15 cellular contexts compared by ENCODE assay signal in the genomic region with DNA sequence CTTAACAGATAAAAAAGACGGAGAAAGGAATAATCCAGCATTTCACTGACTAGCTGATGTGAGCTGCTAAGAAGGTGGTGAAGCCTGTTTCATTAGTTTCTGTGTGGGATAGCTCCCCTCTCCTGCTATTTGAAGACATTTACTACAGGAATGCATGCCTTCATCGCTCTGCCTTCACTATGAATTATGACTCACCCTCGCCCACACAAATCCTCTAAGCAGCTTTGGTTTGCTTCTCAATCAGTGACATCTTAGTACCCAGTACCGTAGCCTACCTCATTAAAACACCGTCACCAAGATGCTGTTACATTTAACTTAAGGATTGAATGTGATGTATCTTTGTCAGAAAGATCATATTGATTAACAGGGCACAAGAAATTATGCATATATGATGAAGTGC.
A peak's percentile ranks its signal among the peaks of the same experiment; 100 is the strongest.
DNase-seq lines count a peak whose midpoint lies in the region; ATAC-seq and TF ChIP-seq lines count a peak whose summit lies in the region.
"Had no signal": no experiment of that assay in that cellular context is flagged by ENCODE, and none has a peak within 500 bp of the region (broad histone marks: within the 10 kb centered on the region; RNA-seq: fewer than 3 reads in every experiment).

No MANE protein-coding gene starts in this region.

- no peaks in the 10 kb centered on the region for H3F3A ChIP-seq in SK-N-SH (replicated peaks; ENCODE audit: insufficient read depth)

- TF ChIP-seq RAD21 in SK-N-SH (IDR thresholded peaks at IDR 0.05; ENCODE audit: low read length): no peak

- H3K27me3 ChIP-seq in SK-N-SH (ENCODE audit: insufficient read depth) (no peaks in the 10 kb centered on the region), HAP-1 (ENCODE audit: low read depth) (no peaks in the 10 kb centered on the region)

- H3K36me3 ChIP-seq in SK-N-SH (replicated peaks in 1 of 2; ENCODE audit: control insufficient read depth in 1 of 2, insufficient read depth in 2 of 2, low read length in 1 of 2) (no peaks in the 10 kb centered on the region), HAP-1 (replicated peaks) (no peaks in the 10 kb centered on the region)
- H3K36me3 ChIP-seq: sigmoid colon had no signal

- H3K4me1 Mint-ChIP-seq in brain: peaks cover 39% of the 10 kb centered on the region
- no peaks in the 10 kb centered on the region for H3K4me1 Mint-ChIP-seq in activated CD4-positive, alpha-beta memory T cell treated with anti-CD3 and anti-CD28 coated beads, Interleukin-2, amount 10 ng/mL, durations not matched to agents 7 days and 5 days

- no peak overlapping the region for H3K9ac ChIP-seq in SK-N-SH

- DNase-seq in SK-N-SH (no peak), renal cortical epithelial cell (ENCODE audit: low read depth) (peak; percentile 1), GDM1 (lab: John Stamatoyannopoulos, UW) (no peak), HAP-1 (ENCODE audit: low spot score in 2 of 2) (no peak)
- no peak for DNase-seq in activated CD4-positive, alpha-beta memory T cell treated with anti-CD3 and anti-CD28 coated beads, Interleukin-2, amount 10 ng/mL, durations not matched to agents 7 days and 5 days
- DNase-seq: activated CD4-positive, CD25-positive, alpha-beta regulatory T cell; activated T-cell treated with anti-CD3 and anti-CD28 coated beads, Interleukin-2, amount 50 U/mL, for 24 hours; NCI-H1105 treated with DMSO at 0.1 percent for 48 hours; OCI-M1; sigmoid colon; T-helper 1 cell had no signal

- TF ChIP-seq CTCF in SK-N-SH (IDR thresholded peaks at IDR 0.05) (no peak), brain (conservative IDR thresholded peaks at IDR 0.05) (no peak)

- H3K36me3 Mint-ChIP-seq in brain: no peaks in the 10 kb centered on the region
- no peaks in the 10 kb centered on the region for H3K36me3 Mint-ChIP-seq in activated CD4-positive, alpha-beta memory T cell treated with anti-CD3 and anti-CD28 coated beads, Interleukin-2, amount 10 ng/mL, durations not matched to agents 7 days and 5 days (ENCODE audit: low read depth)
- H3K36me3 Mint-ChIP-seq: IgD-negative memory B cell had no signal

- no peak overlapping the region for H3K27ac ChIP-seq in SK-N-SH (ENCODE audit: low read depth in 2 of 2, low read length in 1 of 2)
- H3K27ac ChIP-seq: sigmoid colon had no signal

- TF ChIP-seq EP300 in SK-N-SH (IDR thresholded peaks at IDR 0.05; ENCODE audit: borderline replicate concordance in 1 of 2, low read depth in 1 of 2, low read length in 1 of 2): no peak

- in situ Hi-C loops in HAP-1 (cut with MboI; ENCODE audit: low sequenced_read_pairs): no loop called here

- H3K27ac Mint-ChIP-seq in brain: peak overlapping the region in 3 of 5 experiments; percentile 10 to 90 (median 22)
- no peak overlapping the region for H3K27ac Mint-ChIP-seq in activated CD4-positive, alpha-beta memory T cell treated with anti-CD3 and anti-CD28 coated beads, Interleukin-2, amount 10 ng/mL, durations not matched to agents 7 days and 5 days
- H3K27ac Mint-ChIP-seq: activated T-cell treated with anti-CD3 and anti-CD28 coated beads, Interleukin-2, amount 50 U/mL, for 24 hours; IgD-negative memory B cell had no signal

- POLR2A ChIA-PET in SK-N-SH (lab: Yijun Ruan, JAX): no interaction called here
- POLR2A ChIA-PET in activated CD4-positive, alpha-beta memory T cell treated with anti-CD3 and anti-CD28 coated beads, Interleukin-2, amount 10 ng/mL, durations not matched to agents 7 days and 5 days (lab: Charles Lee): no interaction called here

- H3K9me3 ChIP-seq in SK-N-SH: no peaks in the 10 kb centered on the region
- H3K9me3 ChIP-seq in HAP-1: no peaks in the 10 kb centered on the region
- H3K9me3 ChIP-seq: sigmoid colon had no signal

- H3K9me3 Mint-ChIP-seq in brain: peaks cover 0 to 13% (median 4%) of the 10 kb centered on the region in 5 experiments
- H3K9me3 Mint-ChIP-seq in activated CD4-positive, alpha-beta memory T cell treated with anti-CD3 and anti-CD28 coated beads, Interleukin-2, amount 10 ng/mL, durations not matched to agents 7 days and 5 days: no peaks in the 10 kb centered on the region
- H3K9me3 Mint-ChIP-seq: activated T-cell treated with anti-CD3 and anti-CD28 coated beads, Interleukin-2, amount 50 U/mL, for 24 hours had no signal

- H3K79me2 ChIP-seq in SK-N-SH (ENCODE audit: insufficient read depth): no peaks in the 10 kb centered on the region

- H4K20me1 ChIP-seq in SK-N-SH (ENCODE audit: insufficient read depth): no peaks in the 10 kb centered on the region

- H3K27me3 Mint-ChIP-seq in brain: peaks cover 2% of the 10 kb centered on the region
- H3K27me3 Mint-ChIP-seq in activated CD4-positive, alpha-beta memory T cell treated with anti-CD3 and anti-CD28 coated beads, Interleukin-2, amount 10 ng/mL, durations not matched to agents 7 days and 5 days: peaks cover 2% of the 10 kb centered on the region

- CTCF ChIA-PET in SK-N-SH (lab: Yijun Ruan, JAX): no interaction called here
- CTCF ChIA-PET in activated CD4-positive, alpha-beta memory T cell treated with anti-CD3 and anti-CD28 coated beads, Interleukin-2, amount 10 ng/mL, durations not matched to agents 7 days and 5 days (lab: Charles Lee): no interaction called here

- H2AFZ ChIP-seq in SK-N-SH (ENCODE audit: low read depth): no peak overlapping the region

- no peak overlapping the region for H3K4me3 Mint-ChIP-seq in brain
- no peak overlapping the region for H3K4me3 Mint-ChIP-seq in activated CD4-positive, alpha-beta memory T cell treated with anti-CD3 and anti-CD28 coated beads, Interleukin-2, amount 10 ng/mL, durations not matched to agents 7 days and 5 days
- H3K4me3 Mint-ChIP-seq: activated T-cell treated with anti-CD3 and anti-CD28 coated beads, Interleukin-2, amount 50 U/mL, for 24 hours; IgD-negative memory B cell had no signal

- no peak overlapping the region for H3K4me2 ChIP-seq in SK-N-SH

- 16% methylated on average over 5 of the region's 5 CpGs for WGBS in SK-N-SH (ENCODE audit: low lambda C conversion rate)

- ATAC-seq in SK-N-SH treated with all-trans-retinoic acid at 6 μM for 48 hours (no peak), HG03565 (IDR thresholded peaks at IDR 0.05; ENCODE audit: unreplicated experiment) (peak; percentile 73)

- no peaks in the 10 kb centered on the region for H3K9me2 ChIP-seq in SK-N-SH

- H3K4me1 ChIP-seq in SK-N-SH (ENCODE audit: control insufficient read depth in 1 of 2, insufficient read depth in 2 of 2, low read depth in 1 of 2, low read length in 1 of 2) (peaks cover 0 to 3% of the 10 kb centered on the region in 2 experiments; a peak in 1 of 4 replicates), HAP-1 (no peaks in the 10 kb centered on the region)

- no peak overlapping the region for H3K4me3 ChIP-seq in SK-N-SH (ENCODE audit: low read depth in 2 of 2, low read length in 1 of 2)
- H3K4me3 ChIP-seq in HAP-1: no peak overlapping the region
- H3K4me3 ChIP-seq: sigmoid colon had no signal

TF ChIP-seq in SK-N-SH treated with all-trans-retinoic acid at 6 μM for 48 hours, 23 proteins besides CTCF, POLR2A, EP300 and RAD21:
- peak; percentile 42 for TF ChIP-seq ISL1 (CRISPR knock-in tag; IDR thresholded peaks at IDR 0.05)
- TF ChIP-seq TOX (CRISPR knock-in tag; IDR thresholded peaks at IDR 0.05; ENCODE audit: borderline replicate concordance): no peak
- no peak for TF ChIP-seq ZNF8 (CRISPR knock-in tag; IDR thresholded peaks at IDR 0.05)
- no peak for TF ChIP-seq ZFP30 (CRISPR knock-in tag; IDR thresholded peaks at IDR 0.05)

TF ChIP-seq in SK-N-SH, 30 proteins besides CTCF, POLR2A, EP300 and RAD21 (continues in another document):
- TF ChIP-seq, protein P1, sequence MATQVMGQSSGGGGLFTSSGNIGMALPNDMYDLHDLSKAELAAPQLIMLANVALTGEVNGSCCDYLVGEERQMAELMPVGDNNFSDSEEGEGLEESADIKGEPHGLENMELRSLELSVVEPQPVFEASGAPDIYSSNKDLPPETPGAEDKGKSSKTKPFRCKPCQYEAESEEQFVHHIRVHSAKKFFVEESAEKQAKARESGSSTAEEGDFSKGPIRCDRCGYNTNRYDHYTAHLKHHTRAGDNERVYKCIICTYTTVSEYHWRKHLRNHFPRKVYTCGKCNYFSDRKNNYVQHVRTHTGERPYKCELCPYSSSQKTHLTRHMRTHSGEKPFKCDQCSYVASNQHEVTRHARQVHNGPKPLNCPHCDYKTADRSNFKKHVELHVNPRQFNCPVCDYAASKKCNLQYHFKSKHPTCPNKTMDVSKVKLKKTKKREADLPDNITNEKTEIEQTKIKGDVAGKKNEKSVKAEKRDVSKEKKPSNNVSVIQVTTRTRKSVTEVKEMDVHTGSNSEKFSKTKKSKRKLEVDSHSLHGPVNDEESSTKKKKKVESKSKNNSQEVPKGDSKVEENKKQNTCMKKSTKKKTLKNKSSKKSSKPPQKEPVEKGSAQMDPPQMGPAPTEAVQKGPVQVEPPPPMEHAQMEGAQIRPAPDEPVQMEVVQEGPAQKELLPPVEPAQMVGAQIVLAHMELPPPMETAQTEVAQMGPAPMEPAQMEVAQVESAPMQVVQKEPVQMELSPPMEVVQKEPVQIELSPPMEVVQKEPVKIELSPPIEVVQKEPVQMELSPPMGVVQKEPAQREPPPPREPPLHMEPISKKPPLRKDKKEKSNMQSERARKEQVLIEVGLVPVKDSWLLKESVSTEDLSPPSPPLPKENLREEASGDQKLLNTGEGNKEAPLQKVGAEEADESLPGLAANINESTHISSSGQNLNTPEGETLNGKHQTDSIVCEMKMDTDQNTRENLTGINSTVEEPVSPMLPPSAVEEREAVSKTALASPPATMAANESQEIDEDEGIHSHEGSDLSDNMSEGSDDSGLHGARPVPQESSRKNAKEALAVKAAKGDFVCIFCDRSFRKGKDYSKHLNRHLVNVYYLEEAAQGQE (IDR thresholded peaks at IDR 0.05; ENCODE audit: low read depth, low read length): no peak
- TF ChIP-seq FOXJ3 (CRISPR knock-in tag; IDR thresholded peaks at IDR 0.05) (no peak), NFIC (IDR thresholded peaks at IDR 0.05; ENCODE audit: borderline replicate concordance) (no peak), TEAD4 (IDR thresholded peaks at IDR 0.05; ENCODE audit: borderline replicate concordance, insufficient read depth) (no peak), NRF1 (IDR thresholded peaks at IDR 0.05; ENCODE audit: low read depth, low read length) (no peak), RCOR1 (IDR thresholded peaks at IDR 0.05; ENCODE audit: low read length) (no peak)
- TF ChIP-seq, protein P2, sequence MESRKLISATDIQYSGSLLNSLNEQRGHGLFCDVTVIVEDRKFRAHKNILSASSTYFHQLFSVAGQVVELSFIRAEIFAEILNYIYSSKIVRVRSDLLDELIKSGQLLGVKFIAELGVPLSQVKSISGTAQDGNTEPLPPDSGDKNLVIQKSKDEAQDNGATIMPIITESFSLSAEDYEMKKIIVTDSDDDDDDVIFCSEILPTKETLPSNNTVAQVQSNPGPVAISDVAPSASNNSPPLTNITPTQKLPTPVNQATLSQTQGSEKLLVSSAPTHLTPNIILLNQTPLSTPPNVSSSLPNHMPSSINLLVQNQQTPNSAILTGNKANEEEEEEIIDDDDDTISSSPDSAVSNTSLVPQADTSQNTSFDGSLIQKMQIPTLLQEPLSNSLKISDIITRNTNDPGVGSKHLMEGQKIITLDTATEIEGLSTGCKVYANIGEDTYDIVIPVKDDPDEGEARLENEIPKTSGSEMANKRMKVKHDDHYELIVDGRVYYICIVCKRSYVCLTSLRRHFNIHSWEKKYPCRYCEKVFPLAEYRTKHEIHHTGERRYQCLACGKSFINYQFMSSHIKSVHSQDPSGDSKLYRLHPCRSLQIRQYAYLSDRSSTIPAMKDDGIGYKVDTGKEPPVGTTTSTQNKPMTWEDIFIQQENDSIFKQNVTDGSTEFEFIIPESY (IDR thresholded peaks at IDR 0.05; ENCODE audit: borderline replicate concordance, low read depth): no peak
